In the genomic region with DNA sequence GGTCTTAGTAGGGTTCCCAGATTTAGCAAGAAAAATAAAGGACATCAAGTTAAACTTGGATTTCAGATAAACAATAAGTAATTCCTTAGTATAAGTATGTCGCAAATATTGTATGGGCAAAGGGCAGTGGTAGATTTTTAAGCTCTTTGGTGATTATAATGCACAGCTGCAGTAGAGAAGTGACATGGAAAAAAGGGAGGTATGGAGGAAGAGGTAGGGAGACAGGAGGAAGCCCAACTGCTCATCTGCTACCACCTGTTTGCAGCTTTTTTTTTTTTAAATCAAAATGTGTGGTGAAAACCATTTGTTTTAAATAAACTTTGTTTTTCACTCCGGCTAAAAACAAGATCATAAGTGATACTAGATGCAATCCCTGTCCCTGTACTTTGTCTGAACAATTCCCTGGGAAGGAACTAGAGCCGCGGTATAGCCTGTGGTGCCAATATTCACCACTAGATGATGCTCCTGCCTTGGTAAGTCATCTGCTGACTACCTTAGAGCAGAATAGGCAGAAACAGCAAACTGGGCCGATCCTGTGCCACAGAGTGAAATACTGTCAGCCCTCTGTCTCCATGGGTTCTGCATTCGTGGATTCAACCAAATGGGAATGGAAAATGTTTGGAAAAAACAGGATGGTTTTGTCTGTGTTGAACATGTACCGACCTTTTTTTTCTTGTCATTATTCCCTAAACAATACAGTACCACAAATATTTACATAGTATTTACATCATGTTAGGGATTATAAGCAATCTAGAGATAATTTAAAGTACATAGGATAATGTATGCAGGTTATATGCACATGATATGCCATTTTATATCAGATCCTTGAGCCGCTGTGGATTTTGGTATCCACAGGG, we compare ENCODE assay signal across 8 cellular contexts.
A peak's percentile ranks its signal among the peaks of the same experiment; 100 is the strongest.
DNase-seq lines count a peak whose midpoint lies in the region; ATAC-seq and TF ChIP-seq lines count a peak whose summit lies in the region.

No MANE protein-coding gene starts in this region.

- peak; percentile 100 for TF ChIP-seq CTCF in epithelial cell of esophagus (IDR thresholded peaks at IDR 0.05; ENCODE audit: insufficient read depth, low read depth, low read length, missing control alignments)

- no peaks in the 10 kb centered on the region for H3K4me1 ChIP-seq in NT2/D1 (ENCODE audit: insufficient read depth, insufficient read length)

- no peak overlapping the region for H3K4me3 ChIP-seq in NT2/D1 (ENCODE audit: insufficient read length, low read depth)
- H3K4me3 ChIP-seq in epithelial cell of esophagus (ENCODE audit: low read length), result no peak overlapping the region

- H3K36me3 ChIP-seq in NT2/D1 (ENCODE audit: insufficient read depth, insufficient read length, low read length), result no peaks in the 10 kb centered on the region

- no peaks in the 10 kb centered on the region for H3K9me3 Mint-ChIP-seq in activated CD8-positive, alpha-beta memory T cell treated with anti-CD3 and anti-CD28 coated beads, Interleukin-2, amount 10 ng/mL, durations not matched to agents 7 days and 5 days (ENCODE audit: low read depth)
- H3K9me3 Mint-ChIP-seq in naive B cell, result peaks cover 0 to 1% (median 0%) of the 10 kb centered on the region in 7 donors
- H3K9me3 Mint-ChIP-seq in stimulated activated memory B cell treated with anti-CD40 and anti-IgM and Interleukin-4, amounts not matched to agents 10 μg/mL and 1 μg/mL and 100 μg/mL, for 72 hours, result no peaks in the 10 kb centered on the region

- H3K9ac ChIP-seq in NT2/D1 (ENCODE audit: insufficient read length, low read depth), result no peak overlapping the region

- peak; percentile 80 for DNase-seq in D341Med (ENCODE audit: low spot score)
- peak; percentile 86 for DNase-seq in HT-29 (ENCODE audit: low spot score)
- peak; percentile 97 for DNase-seq in NT2/D1 (ENCODE audit: low read depth, low spot score)
- DNase-seq in activated CD8-positive, alpha-beta memory T cell treated with anti-CD3 and anti-CD28 coated beads, Interleukin-2, amount 10 ng/mL, durations not matched to agents 7 days and 5 days, result peak; percentile 75
- peak; percentile 79 for DNase-seq in epithelial cell of esophagus (ENCODE audit: low read depth)
- peak; percentile 58 for DNase-seq in naive B cell

- H3K27me3 ChIP-seq in NT2/D1 (ENCODE audit: insufficient read depth, insufficient read length), result no peaks in the 10 kb centered on the region

- H3K27ac Mint-ChIP-seq in activated CD8-positive, alpha-beta memory T cell treated with anti-CD3 and anti-CD28 coated beads, Interleukin-2, amount 10 ng/mL, durations not matched to agents 7 days and 5 days, result no peak overlapping the region
- no peak overlapping the region for H3K27ac Mint-ChIP-seq in naive B cell
- H3K27ac Mint-ChIP-seq in stimulated activated memory B cell treated with anti-CD40 and anti-IgM and Interleukin-4, amounts not matched to agents 10 μg/mL and 1 μg/mL and 100 μg/mL, for 72 hours, result no peak overlapping the region

- no peaks in the 10 kb centered on the region for H3K36me3 Mint-ChIP-seq in activated CD8-positive, alpha-beta memory T cell treated with anti-CD3 and anti-CD28 coated beads, Interleukin-2, amount 10 ng/mL, durations not matched to agents 7 days and 5 days
- no peaks in the 10 kb centered on the region for H3K36me3 Mint-ChIP-seq in naive B cell
- H3K36me3 Mint-ChIP-seq in stimulated activated memory B cell treated with anti-CD40 and anti-IgM and Interleukin-4, amounts not matched to agents 10 μg/mL and 1 μg/mL and 100 μg/mL, for 72 hours, result peaks cover 4% of the 10 kb centered on the region

- H3K27me3 Mint-ChIP-seq in activated CD8-positive, alpha-beta memory T cell treated with anti-CD3 and anti-CD28 coated beads, Interleukin-2, amount 10 ng/mL, durations not matched to agents 7 days and 5 days, result peaks cover 16% of the 10 kb centered on the region
- peaks cover 0 to 11% (median 5%) of the 10 kb centered on the region in 3 donors for H3K27me3 Mint-ChIP-seq in naive B cell
- H3K27me3 Mint-ChIP-seq in stimulated activated memory B cell treated with anti-CD40 and anti-IgM and Interleukin-4, amounts not matched to agents 10 μg/mL and 1 μg/mL and 100 μg/mL, for 72 hours, result no peaks in the 10 kb centered on the region

- H3K4me1 Mint-ChIP-seq in activated CD8-positive, alpha-beta memory T cell treated with anti-CD3 and anti-CD28 coated beads, Interleukin-2, amount 10 ng/mL, durations not matched to agents 7 days and 5 days, result no peaks in the 10 kb centered on the region
- H3K4me1 Mint-ChIP-seq in naive B cell, result peaks cover 0 to 7% (median 0%) of the 10 kb centered on the region in 3 donors
- no peaks in the 10 kb centered on the region for H3K4me1 Mint-ChIP-seq in stimulated activated memory B cell treated with anti-CD40 and anti-IgM and Interleukin-4, amounts not matched to agents 10 μg/mL and 1 μg/mL and 100 μg/mL, for 72 hours

- CTCF ChIA-PET in activated CD8-positive, alpha-beta memory T cell treated with anti-CD3 and anti-CD28 coated beads, Interleukin-2, amount 10 ng/mL, durations not matched to agents 7 days and 5 days (lab: Charles Lee), result interaction anchor here (1.0 to 6.6 kb wide), 9 partner anchors 11 to 392 kb away, joined by 3 to 54 read pairs (median 6); no protein-coding TSS in a partner anchor

- H3K4me3 Mint-ChIP-seq in activated CD8-positive, alpha-beta memory T cell treated with anti-CD3 and anti-CD28 coated beads, Interleukin-2, amount 10 ng/mL, durations not matched to agents 7 days and 5 days, result no peak overlapping the region
- H3K4me3 Mint-ChIP-seq in naive B cell, result no peak overlapping the region
- H3K4me3 Mint-ChIP-seq in stimulated activated memory B cell treated with anti-CD40 and anti-IgM and Interleukin-4, amounts not matched to agents 10 μg/mL and 1 μg/mL and 100 μg/mL, for 72 hours, result no peak overlapping the region

- peak; percentile 96 for ATAC-seq in GM21381 (IDR thresholded peaks at IDR 0.05; ENCODE audit: unreplicated experiment)
- ATAC-seq in activated CD8-positive, alpha-beta memory T cell treated with anti-CD3 and anti-CD28 coated beads, Interleukin-2, amount 10 ng/mL, durations not matched to agents 7 days and 5 days, result peak; percentile 96
- ATAC-seq in naive B cell (ENCODE audit: low read depth in 2 of 2), result peak; percentile 96 to 100
- ATAC-seq in stimulated activated memory B cell treated with anti-CD40 and anti-IgM and Interleukin-4, amounts not matched to agents 10 μg/mL and 1 μg/mL and 100 μg/mL, for 72 hours, result peak; percentile 87

- H3K9me3 ChIP-seq in NT2/D1 (ENCODE audit: insufficient read depth, low read length), result peaks cover 6% of the 10 kb centered on the region
